In the genomic region with DNA sequence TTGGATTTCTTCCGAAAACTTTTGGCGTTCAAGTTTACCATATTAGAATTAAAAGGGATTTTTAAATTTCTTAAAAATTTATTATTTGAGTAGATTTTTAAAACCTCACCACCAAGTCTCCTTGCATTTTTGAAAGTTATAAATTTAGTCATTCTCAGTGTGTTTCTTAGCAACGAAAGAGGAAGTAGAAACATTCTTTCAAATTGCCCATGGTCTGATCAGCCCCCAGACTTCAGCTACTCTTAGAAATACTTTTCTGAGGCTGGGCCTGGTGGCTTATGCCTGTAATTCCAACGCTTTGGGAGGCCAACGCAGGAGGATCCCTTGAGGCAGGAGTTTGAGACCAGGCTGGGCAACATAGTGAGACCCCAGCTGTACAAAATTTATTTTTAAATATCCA, we compare ENCODE assay signal across 13 cellular contexts. TPM values are rescaled to one million over a fixed set of nuclear protein-coding genes. Genes with fewer than 3 reads are reported as not detected.
DNase-seq lines count a peak whose midpoint lies in the region; ATAC-seq and TF ChIP-seq lines count a peak whose summit lies in the region.
"Had no signal": no experiment of that assay in that cellular context is flagged by ENCODE, and none has a peak within 500 bp of the region (broad histone marks: within the 10 kb centered on the region; RNA-seq: fewer than 3 reads in every experiment).

No MANE protein-coding gene starts in this region.

- peaks cover 16% of the 10 kb centered on the region for H3K36me3 ChIP-seq in CD8-positive, alpha-beta memory T cell (ENCODE audit: insufficient read depth, low read length)

- no peaks in the 10 kb centered on the region for H3K27me3 ChIP-seq in CD8-positive, alpha-beta memory T cell (ENCODE audit: insufficient read depth, low read length, poor library complexity, severe bottlenecking)
- H3K27me3 ChIP-seq: hepatocyte had no signal

- peak; percentile 71 for ATAC-seq in GM19043 (IDR thresholded peaks at IDR 0.05; ENCODE audit: low read depth, unreplicated experiment)
- ATAC-seq in HG02852 (IDR thresholded peaks at IDR 0.05; ENCODE audit: unreplicated experiment) = peak; percentile 76

- no peak for DNase-seq in CD8-positive, alpha-beta memory T cell
- DNase-seq in NAMALWA (ENCODE audit: low spot score) (peak; percentile 38), nephron progenitor cell (no peak), AG08396 (ENCODE audit: low spot score) (no peak), NCI-H446 (lab: John Stamatoyannopoulos, UW) (no peak), retina (no peak)
- DNase-seq: activated gamma-delta T cell; CD4-positive, CD25-positive, alpha-beta regulatory T cell; dermis blood vessel endothelial cell; NCI-H446 treated with DMSO at 0.1 percent for 48 hours had no signal

- H3K4me3 Mint-ChIP-seq in CD8-positive, alpha-beta memory T cell = no peak overlapping the region
- H3K4me3 Mint-ChIP-seq in nephron progenitor cell = no peak overlapping the region

- H3K4me1 ChIP-seq in CD8-positive, alpha-beta memory T cell (ENCODE audit: insufficient read depth, low read length) = no peaks in the 10 kb centered on the region

- no peaks in the 10 kb centered on the region for H3K27me3 Mint-ChIP-seq in CD8-positive, alpha-beta memory T cell
- H3K27me3 Mint-ChIP-seq in nephron progenitor cell (ENCODE audit: low read depth, poor library complexity) = peaks cover 57% of the 10 kb centered on the region

- H3K4me1 Mint-ChIP-seq in CD8-positive, alpha-beta memory T cell = peaks cover 13 to 18% (median 18%) of the 10 kb centered on the region in 3 donors
- H3K4me1 Mint-ChIP-seq in nephron progenitor cell = no peaks in the 10 kb centered on the region

- TF ChIP-seq CTCF in nephron progenitor cell (IDR thresholded peaks at IDR 0.05) = no peak

- CTCF ChIA-PET in CD8-positive, alpha-beta memory T cell (lab: Charles Lee) = interaction anchor here (2.0 kb wide), 1 partner anchor 10 kb away, joined by 6 read pairs; no protein-coding TSS in a partner anchor

- H3K9me3 ChIP-seq in CD8-positive, alpha-beta memory T cell (ENCODE audit: low read length) = no peaks in the 10 kb centered on the region

- H3K36me3 Mint-ChIP-seq in CD8-positive, alpha-beta memory T cell = peaks cover 4 to 40% (median 7%) of the 10 kb centered on the region in 3 donors
- no peaks in the 10 kb centered on the region for H3K36me3 Mint-ChIP-seq in nephron progenitor cell (ENCODE audit: low read depth)

- H3K27ac ChIP-seq in CD8-positive, alpha-beta memory T cell (ENCODE audit: low read depth, low read length) = no peak overlapping the region
- H3K27ac ChIP-seq: hepatocyte had no signal

- H3K27ac Mint-ChIP-seq in CD8-positive, alpha-beta memory T cell = peak overlapping the region in 5 of 8 donors; percentile 26 to 69 (median 47)
- no peak overlapping the region for H3K27ac Mint-ChIP-seq in nephron progenitor cell

- POLR2A ChIA-PET in CD8-positive, alpha-beta memory T cell (lab: Charles Lee) = no interaction called here

- no peak overlapping the region for H3K4me3 ChIP-seq in CD8-positive, alpha-beta memory T cell (ENCODE audit: low read length)
- H3K4me3 ChIP-seq: hepatocyte had no signal

- no peaks in the 10 kb centered on the region for H3K9me3 Mint-ChIP-seq in CD8-positive, alpha-beta memory T cell
- H3K9me3 Mint-ChIP-seq in nephron progenitor cell = no peaks in the 10 kb centered on the region
- H3K9me3 Mint-ChIP-seq: CD4-positive, CD25-positive, alpha-beta regulatory T cell had no signal

RNA-seq across cellular contexts. Expression of gene RTF2, which starts 15.1 kb away (rescaled TPM):
- total RNA-seq in CD8-positive, alpha-beta memory T cell = 10 to 100 TPM; 82.5 to 85.1 TPM
- 121 TPM for polyA plus RNA-seq in CD8-positive, alpha-beta memory T cell

RNA-seq across cellular contexts. Expression of gene CASS4, which starts 41.3 kb away (rescaled TPM):
- total RNA-seq in CD8-positive, alpha-beta memory T cell = 1 to 10 TPM; 3.7 TPM
- 5.6 TPM for polyA plus RNA-seq in CD8-positive, alpha-beta memory T cell
- polyA plus RNA-seq: hepatocyte had no signal
